Comparison of ENCODE assay signal across 9 cellular contexts in the genomic region with DNA sequence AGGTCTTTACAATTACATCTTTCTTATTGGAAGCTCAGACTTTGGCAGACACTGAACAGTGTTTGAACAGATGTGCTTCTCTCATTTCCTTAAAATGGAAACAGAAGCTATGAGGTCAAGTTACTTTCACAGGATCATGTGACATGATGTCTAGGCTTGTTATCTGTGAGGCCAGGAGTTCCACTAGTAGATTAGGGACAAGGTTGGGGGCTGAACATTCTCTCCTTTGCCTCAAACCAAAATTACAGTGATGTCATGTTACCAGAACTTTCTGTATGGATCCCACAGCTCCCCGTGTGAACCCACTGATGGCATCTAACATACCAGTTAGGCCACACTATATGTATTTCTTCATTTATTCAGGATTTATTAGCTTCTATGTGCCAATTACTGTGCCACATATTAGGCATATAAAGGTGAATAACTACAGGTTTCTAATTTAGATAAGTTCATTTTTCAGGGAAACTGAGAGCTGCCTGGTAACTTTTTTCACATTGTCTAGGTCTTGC. TPM values are rescaled to one million over a fixed set of nuclear protein-coding genes. Genes with fewer than 3 reads are reported as not detected.
A peak's percentile ranks its signal among the peaks of the same experiment; 100 is the strongest.
DNase-seq lines count a peak whose midpoint lies in the region; ATAC-seq and TF ChIP-seq lines count a peak whose summit lies in the region.
"Had no signal": no experiment of that assay in that cellular context is flagged by ENCODE, and none has a peak within 500 bp of the region (broad histone marks: within the 10 kb centered on the region; RNA-seq: fewer than 3 reads in every experiment).

No MANE protein-coding gene starts in this region.

- no peak overlapping the region for H3K4me3 ChIP-seq in coronary artery
- no peak overlapping the region for H3K4me3 ChIP-seq in MG63
- H3K4me3 ChIP-seq in testis: no peak overlapping the region
- H3K4me3 ChIP-seq: pancreas had no signal

- ATAC-seq in GM19043 (IDR thresholded peaks at IDR 0.05; ENCODE audit: low read depth, unreplicated experiment): peak; percentile 100
- ATAC-seq in HG02970 (IDR thresholded peaks at IDR 0.05; ENCODE audit: low FRiP score, unreplicated experiment): peak; percentile 99
- peak; percentile 90 for ATAC-seq in memory B cell (ENCODE audit: low read depth)
- ATAC-seq in activated CD8-positive, alpha-beta T cell treated with anti-CD3 and anti-CD28 coated beads for 36 hours: no peak

- H3K27me3 ChIP-seq in MG63 (no peaks in the 10 kb centered on the region), testis (no peaks in the 10 kb centered on the region)

- TF ChIP-seq POLR2A in testis (IDR thresholded peaks at IDR 0.05): no peak

- H3K27ac Mint-ChIP-seq in memory B cell: no peak overlapping the region
- no peak overlapping the region for H3K27ac Mint-ChIP-seq in activated CD8-positive, alpha-beta T cell treated with anti-CD3 and anti-CD28 coated beads for 36 hours

- H3K36me3 ChIP-seq in MG63 (no peaks in the 10 kb centered on the region), testis (ENCODE audit: low read depth, missing control alignments) (no peaks in the 10 kb centered on the region)
- H3K36me3 ChIP-seq: pancreas had no signal

- POLR2A ChIA-PET in activated CD8-positive, alpha-beta T cell treated with anti-CD3 and anti-CD28 coated beads for 36 hours (lab: Charles Lee): no interaction called here

- H3K9me3 Mint-ChIP-seq in memory B cell: no peaks in the 10 kb centered on the region
- H3K9me3 Mint-ChIP-seq in activated CD8-positive, alpha-beta T cell treated with anti-CD3 and anti-CD28 coated beads for 36 hours: no peaks in the 10 kb centered on the region

- peaks cover 6% of the 10 kb centered on the region for H3K4me1 Mint-ChIP-seq in memory B cell
- H3K4me1 Mint-ChIP-seq in activated CD8-positive, alpha-beta T cell treated with anti-CD3 and anti-CD28 coated beads for 36 hours (ENCODE audit: low read depth): no peaks in the 10 kb centered on the region

- TF ChIP-seq CTCF in coronary artery (IDR thresholded peaks at IDR 0.05) (no peak), testis (IDR thresholded peaks at IDR 0.05) (no peak)
- no peak for TF ChIP-seq CTCF in activated CD8-positive, alpha-beta T cell treated with anti-CD3 and anti-CD28 coated beads for 36 hours (IDR thresholded peaks at IDR 0.05)

- peak; percentile 63 to 86 for DNase-seq in NCI-H524 (lab: John Stamatoyannopoulos, UW)
- DNase-seq in memory B cell (ENCODE audit: low spot score in 2 of 2): no peak
- no peak for DNase-seq in coronary artery (ENCODE audit: low spot score)
- no peak for DNase-seq in MG63
- no peak for DNase-seq in testis
- no peak for DNase-seq in activated CD8-positive, alpha-beta T cell treated with anti-CD3 and anti-CD28 coated beads for 36 hours
- DNase-seq: pancreas had no signal

- H3K27ac ChIP-seq in coronary artery (no peak overlapping the region), testis (no peak overlapping the region)
- H3K27ac ChIP-seq: pancreas had no signal

- intact Hi-C loops in testis (cut with DNase I; ENCODE audit: low total_unique reads): no loop called here
- intact Hi-C loops in activated CD8-positive, alpha-beta T cell treated with anti-CD3 and anti-CD28 coated beads for 36 hours (cut with micrococcal nuclease): no loop called here

- no peak overlapping the region for H3K4me3 Mint-ChIP-seq in memory B cell
- no peak overlapping the region for H3K4me3 Mint-ChIP-seq in activated CD8-positive, alpha-beta T cell treated with anti-CD3 and anti-CD28 coated beads for 36 hours

- no peaks in the 10 kb centered on the region for H3K4me1 ChIP-seq in testis
- H3K4me1 ChIP-seq: pancreas had no signal

- no peaks in the 10 kb centered on the region for H3K36me3 Mint-ChIP-seq in memory B cell
- no peaks in the 10 kb centered on the region for H3K36me3 Mint-ChIP-seq in activated CD8-positive, alpha-beta T cell treated with anti-CD3 and anti-CD28 coated beads for 36 hours (ENCODE audit: low read depth)

- WGBS in testis, 2 donors: 69 to 73% methylated on average over 1 of the region's 1 CpG

- H3K9me3 ChIP-seq in MG63 (0 out of 2 replicates have a peak, but pooled peaks cover 2% of the 10 kb centered on the region), testis (no peaks in the 10 kb centered on the region)
- H3K9me3 ChIP-seq: pancreas had no signal

- CTCF ChIA-PET in activated CD8-positive, alpha-beta T cell treated with anti-CD3 and anti-CD28 coated beads for 36 hours (lab: Charles Lee): interaction anchor here (1.4 kb wide), 1 partner anchor 391 kb away, joined by 3 read pairs; no protein-coding TSS in a partner anchor

- H3K27me3 Mint-ChIP-seq in memory B cell: peaks cover 8% of the 10 kb centered on the region
- H3K27me3 Mint-ChIP-seq in activated CD8-positive, alpha-beta T cell treated with anti-CD3 and anti-CD28 coated beads for 36 hours: peaks cover 13% of the 10 kb centered on the region

RNA-seq across cellular contexts. Expression of a gene that starts 6.0 kb away (rescaled TPM):
- not detected in 2 replicates for total RNA-seq in MG63 (2014; rRNA removed; shearing (Covaris generic); ENCODE audit: low replicate concordance)
- not detected for total RNA-seq in testis
- 1.6 TPM for polyA plus RNA-seq in testis (ENCODE audit: insufficient read depth, low read depth, low replicate concordance)
- total RNA-seq in activated CD8-positive, alpha-beta T cell treated with anti-CD3 and anti-CD28 coated beads for 36 hours: not detected

RNA-seq across cellular contexts. Expression of a gene that starts 42.8 kb away (rescaled TPM):
- not detected in 2 replicates for total RNA-seq in MG63 (2014; rRNA removed; shearing (Covaris generic); ENCODE audit: low replicate concordance)
- total RNA-seq in testis: 1 to 10 TPM in 1 of 2 donors, not detected in 1; 1.3 TPM
- not detected for polyA plus RNA-seq in testis (ENCODE audit: insufficient read depth, low read depth, low replicate concordance)
- total RNA-seq in activated CD8-positive, alpha-beta T cell treated with anti-CD3 and anti-CD28 coated beads for 36 hours: not detected
- total RNA-seq: pancreas had no signal
- polyA plus RNA-seq: pancreas had no signal

Comparison
In these comparisons a context has a peak if more than half of its experiments do, and no peak if none do; other contexts are left out.
1. DNase-seq: peak in NCI-H524 (2 of 2); none in memory B cell (0 of 2), coronary artery (single experiment), MG63 (single experiment), testis (single experiment) and activated CD8-positive, alpha-beta T cell treated with anti-CD3 and anti-CD28 coated beads for 36 hours (single experiment).